In genomic region chr1:27741124-27741523, GRCh38 we compare ENCODE assay signal across 36 cellular contexts.
"Had no signal": no experiment of that assay in that cellular context is flagged by ENCODE, and none has a peak within 500 bp of the region (broad histone marks: within the 10 kb centered on the region; RNA-seq: fewer than 3 reads in every experiment).

No MANE protein-coding gene starts in this region.

- H3K27ac ChIP-seq: KMS-11 had no signal

- H3K9me3 ChIP-seq: MG63 had no signal

- H3K27me3 ChIP-seq: MG63 had no signal

- H3K4me3 ChIP-seq: MG63 had no signal

- DNase-seq: Karpas-422, Kasumi-1, KBM-7, KG1, MG63, MM.1S, MV-4-11, NCI-H1048, NCI-H1092, NCI-H1092 treated with DMSO at 0.1 percent for 48 hours, NCI-H1105, NCI-H1105 treated with DMSO at 0.1 percent for 48 hours, NCI-H1417, NCI-H1417 treated with DMSO at 0.1 percent for 48 hours, NCI-H1436, NCI-H1436 treated with DMSO at 0.1 percent for 48 hours, NCI-H146, NCI-H1694, NCI-H1694 treated with DMSO at 0.1 percent for 48 hours, NCI-H187, NCI-H187 treated with DMSO at 0.1 percent for 48 hours, NCI-H1930, NCI-H2029, NCI-H2029 treated with DMSO at 0.1 percent for 48 hours, NCI-H2081, NCI-H2081 treated with DMSO at 0.1 percent for 48 hours, NCI-H2107, NCI-H2171, NCI-H2171 treated with DMSO at 0.1 percent for 48 hours, NCI-H2227 treated with DMSO at 0.1 percent for 48 hours, NCI-H226, NCI-H345, NCI-H446, NCI-H446 treated with DMSO at 0.1 percent for 48 hours, NCI-H510A had no signal
